Comparison of ENCODE assay signal across 31 cellular contexts in genomic region chr18:1012775-1013174, GRCh38.
"Had no signal": no experiment of that assay in that cellular context is flagged by ENCODE, and none has a peak within 500 bp of the region (broad histone marks: within the 10 kb centered on the region; RNA-seq: fewer than 3 reads in every experiment).

No MANE protein-coding gene starts in this region.

- ATAC-seq: activated CD8-positive, alpha-beta T cell treated with anti-CD3 and anti-CD28 coated beads for 36 hours; Panc1 had no signal

- H3K4me2 ChIP-seq: SK-N-SH had no signal

- H3K9me3 ChIP-seq: ascending aorta, SJSA1, SK-N-SH had no signal

- H3K27me3 ChIP-seq: ascending aorta, cardiac muscle cell, SJSA1 had no signal

- H3K9ac ChIP-seq: SK-N-SH had no signal

- H3K27ac ChIP-seq: ascending aorta, cardiac muscle cell, SJSA1 had no signal

- H3K4me3 ChIP-seq: ascending aorta, cardiac muscle cell, SJSA1 had no signal

- H3K36me3 Mint-ChIP-seq: activated naive CD4-positive, alpha-beta T cell treated with anti-CD3 and anti-CD28 coated beads, Interleukin-2, amount 50 U/mL, for 24 hours; activated naive CD8-positive, alpha-beta T cell treated with anti-CD3 and anti-CD28 coated beads, Interleukin-2, amount 10 ng/mL, durations not matched to agents 7 days and 5 days had no signal

- FAIRE-seq: TTC549 had no signal

- H3K4me3 Mint-ChIP-seq: activated CD4-positive, alpha-beta T cell treated with anti-CD3 and anti-CD28 coated beads, Interleukin-2, amount 10 ng/mL, durations not matched to agents 24 days and 14 days; activated CD8-positive, alpha-beta T cell treated with anti-CD3 and anti-CD28 coated beads for 36 hours; activated naive CD4-positive, alpha-beta T cell treated with anti-CD3 and anti-CD28 coated beads, Interleukin-2, amount 50 U/mL, for 24 hours; activated naive CD8-positive, alpha-beta T cell treated with anti-CD3 and anti-CD28 coated beads, Interleukin-2, amount 10 ng/mL, durations not matched to agents 7 days and 5 days; central memory CD8-positive, alpha-beta T cell; T-helper 1 cell treated with Interleukin-12 subunit alpha and Interleukin-12 subunit beta and Interleukin-4 antibody, amounts not matched to agents 30 μg/mL and 1 μg/mL, for 36 hours; T-helper 2 cell treated with Interferon-gamma antibody and Interleukin-4, amounts not matched to agents 5 μg/mL and 100 μg/mL, for 36 hours had no signal

- H3K27ac Mint-ChIP-seq: activated CD4-positive, alpha-beta T cell treated with anti-CD3 and anti-CD28 coated beads, Interleukin-2, amount 10 ng/mL, durations not matched to agents 24 days and 14 days; activated CD8-positive, alpha-beta T cell treated with anti-CD3 and anti-CD28 coated beads for 36 hours; activated naive CD4-positive, alpha-beta T cell treated with anti-CD3 and anti-CD28 coated beads, Interleukin-2, amount 50 U/mL, for 24 hours; activated naive CD8-positive, alpha-beta T cell treated with anti-CD3 and anti-CD28 coated beads, Interleukin-2, amount 10 ng/mL, durations not matched to agents 7 days and 5 days; activated T-helper 2 cell treated with anti-CD3 and anti-CD28 coated beads, Interferon-gamma antibody, Interleukin-2, Interleukin-4, amounts not matched to agents 10 μg/mL and 5 μg/mL and 100 μg/mL, durations not matched to agents 14 hours and 24 hours and 36 hours; T-helper 1 cell treated with Interleukin-12 subunit alpha and Interleukin-12 subunit beta and Interleukin-4 antibody, amounts not matched to agents 30 μg/mL and 1 μg/mL, for 36 hours; T-helper 2 cell treated with Interferon-gamma antibody and Interleukin-4, amounts not matched to agents 5 μg/mL and 100 μg/mL, for 36 hours had no signal

- H3K36me3 ChIP-seq: ascending aorta, cardiac muscle cell, SJSA1 had no signal

- H3K9me3 Mint-ChIP-seq: activated CD4-positive, alpha-beta T cell treated with anti-CD3 and anti-CD28 coated beads, Interleukin-2, amount 10 ng/mL, durations not matched to agents 24 days and 14 days; activated CD8-positive, alpha-beta T cell treated with anti-CD3 and anti-CD28 coated beads for 36 hours; activated naive CD4-positive, alpha-beta T cell treated with anti-CD3 and anti-CD28 coated beads, Interleukin-2, amount 50 U/mL, for 24 hours; activated naive CD8-positive, alpha-beta T cell treated with anti-CD3 and anti-CD28 coated beads, Interleukin-2, amount 10 ng/mL, durations not matched to agents 7 days and 5 days; activated T-helper 2 cell treated with anti-CD3 and anti-CD28 coated beads, Interferon-gamma antibody, Interleukin-2, Interleukin-4, amounts not matched to agents 10 μg/mL and 5 μg/mL and 100 μg/mL, durations not matched to agents 14 hours and 24 hours and 36 hours; central memory CD8-positive, alpha-beta T cell; T-helper 1 cell treated with Interleukin-12 subunit alpha and Interleukin-12 subunit beta and Interleukin-4 antibody, amounts not matched to agents 30 μg/mL and 1 μg/mL, for 36 hours; T-helper 2 cell treated with Interferon-gamma antibody and Interleukin-4, amounts not matched to agents 5 μg/mL and 100 μg/mL, for 36 hours had no signal

- H3K27me3 Mint-ChIP-seq: activated CD4-positive, alpha-beta T cell treated with anti-CD3 and anti-CD28 coated beads, Interleukin-2, amount 10 ng/mL, durations not matched to agents 24 days and 14 days; activated CD8-positive, alpha-beta T cell treated with anti-CD3 and anti-CD28 coated beads for 36 hours; activated naive CD8-positive, alpha-beta T cell treated with anti-CD3 and anti-CD28 coated beads, Interleukin-2, amount 10 ng/mL, durations not matched to agents 7 days and 5 days; central memory CD8-positive, alpha-beta T cell had no signal

- H3K4me1 Mint-ChIP-seq: activated CD4-positive, alpha-beta T cell treated with anti-CD3 and anti-CD28 coated beads, Interleukin-2, amount 10 ng/mL, durations not matched to agents 24 days and 14 days; activated naive CD4-positive, alpha-beta T cell treated with anti-CD3 and anti-CD28 coated beads, Interleukin-2, amount 50 U/mL, for 24 hours; activated naive CD8-positive, alpha-beta T cell treated with anti-CD3 and anti-CD28 coated beads, Interleukin-2, amount 10 ng/mL, durations not matched to agents 7 days and 5 days; central memory CD8-positive, alpha-beta T cell had no signal

- DNase-seq: activated CD4-positive, alpha-beta T cell treated with anti-CD3 and anti-CD28 coated beads, Interleukin-2, amount 10 ng/mL, durations not matched to agents 24 days and 14 days; activated CD4-positive, alpha-beta T cell treated with anti-CD3 and anti-CD28 coated beads, Interleukin-2, amount 50 U/mL, for 4 hours; activated CD8-positive, alpha-beta T cell treated with anti-CD3 and anti-CD28 coated beads for 36 hours; activated gamma-delta T cell; activated naive CD4-positive, alpha-beta T cell treated with Interleukin-2 at 50 U/mL for 16 hours; activated naive CD8-positive, alpha-beta T cell treated with anti-CD3 and anti-CD28 coated beads, Interleukin-2, amount 10 ng/mL, durations not matched to agents 7 days and 5 days; activated T-cell treated with anti-CD3 and anti-CD28 coated beads, Interleukin-2, amount 50 U/mL, for 1 hour; amygdala; MM.1S; NCI-H1092 treated with DMSO at 0.1 percent for 48 hours; NCI-H1417 treated with DMSO at 0.1 percent for 48 hours; NCI-H187 treated with DMSO at 0.1 percent for 48 hours; NCI-H2081; NCI-H2171 treated with DMSO at 0.1 percent for 48 hours; NCI-H2227 treated with DMSO at 0.1 percent for 48 hours; NCI-H446; NCI-H510A treated with DMSO at 0.1 percent for 48 hours; NCI-H69; NCI-H82; SHP77 treated with DMSO at 0.1 percent for 48 hours; SK-N-SH had no signal
